Comparison of ENCODE assay signal across 21 cellular contexts in the genomic region with DNA sequence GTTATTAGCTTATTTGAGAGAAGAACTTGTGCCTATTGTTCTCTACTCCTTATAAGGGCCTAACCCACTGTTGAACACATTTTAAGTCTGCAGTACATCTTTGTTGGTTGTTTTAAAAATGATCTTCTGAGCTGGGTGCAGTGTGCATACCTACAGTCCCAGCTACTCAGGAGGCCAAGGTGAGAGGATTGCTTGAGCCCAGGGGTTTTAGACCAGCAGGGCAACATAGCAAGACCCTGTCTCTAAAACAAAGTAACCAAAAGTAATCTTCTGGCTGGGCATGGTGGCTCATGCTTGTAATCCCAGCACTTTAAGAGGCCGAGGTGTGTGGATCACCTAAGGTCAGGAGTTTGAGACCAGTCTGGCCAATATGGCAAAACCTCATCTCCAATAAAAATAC. TPM values are rescaled to one million over a fixed set of nuclear protein-coding genes. Genes with fewer than 3 reads are reported as not detected.
DNase-seq lines count a peak whose midpoint lies in the region; ATAC-seq, FAIRE-seq and TF ChIP-seq lines count a peak whose summit lies in the region.
"Had no signal": no experiment of that assay in that cellular context is flagged by ENCODE, and none has a peak within 500 bp of the region (broad histone marks: within the 10 kb centered on the region; RNA-seq: fewer than 3 reads in every experiment).

No MANE protein-coding gene starts in this region.

- H3K9me2 ChIP-seq in hepatocyte (replicated peaks; ENCODE audit: insufficient read depth) = no peaks in the 10 kb centered on the region

- peaks cover 0 to 97% (median 43%) of the 10 kb centered on the region in 10 experiments; a peak in 11 of 20 replicates for H3K4me1 ChIP-seq in BLaER1 treated with 17β-estradiol and CSF1 and Interleukin-3, amounts not matched to agents 10 nM and 100 nM
- peaks cover 22% of the 10 kb centered on the region for H3K4me1 ChIP-seq in Panc1 (ENCODE audit: control insufficient read depth, insufficient read depth, low read length)
- H3K4me1 ChIP-seq in hepatocyte (ENCODE audit: insufficient read depth) = peaks cover 16% of the 10 kb centered on the region
- H3K4me1 ChIP-seq in spleen = peaks cover 0 to 67% (median 18%) of the 10 kb centered on the region in 6 donors
- peaks cover 13 to 19% of the 10 kb centered on the region in 2 donors for H3K4me1 ChIP-seq in adrenal gland (replicated peaks in 1 of 2)

- no peak for FAIRE-seq in HTR-8/SVneo (lab: Jason Lieb, UNC)
- FAIRE-seq: G401.6 had no signal

- in situ Hi-C loops in Panc1 (cut with HindIII; ENCODE audit: low pct_unique_long_range_greater_than_20kb, low sequenced_read_pairs) = no loop called here
- in situ Hi-C loops in GM13977 (cut with MboI; ENCODE audit: low pct_unique_long_range_greater_than_20kb, low sequenced_read_pairs, unreplicated experiment) = no loop called here

- H3K79me2 ChIP-seq in hepatocyte = no peaks in the 10 kb centered on the region

- CTCF ChIA-PET in Panc1 (lab: Charles Lee) = interaction anchor here (0.7 kb wide), 1 partner anchor 10 kb away, joined by 4 read pairs; no protein-coding TSS in a partner anchor

- 89% methylated on average over 1 of the region's 1 CpG for WGBS in hepatocyte (ENCODE audit: low lambda C conversion rate, missing lambda C conversion rate)
- WGBS in spleen, 5 donors = 92 to 100% (median 98%) methylated on average over 1 of the region's 1 CpG
- 91 to 100% (median 98%) methylated on average over 1 of the region's 1 CpG for WGBS in adrenal gland, 4 donors

- H3K9me3 ChIP-seq in BLaER1 treated with 17β-estradiol and CSF1 and Interleukin-3, amounts not matched to agents 10 nM and 100 nM (replicated peaks in 1 of 11) = peaks cover 5 to 17% (median 9%) of the 10 kb centered on the region in 11 experiments; a peak in 17 of 22 replicates
- H3K9me3 ChIP-seq in Panc1 (ENCODE audit: control insufficient read depth, insufficient read depth, low read depth, low read length) (peaks cover 4% of the 10 kb centered on the region; the same call in 1 of the 2 replicates), hepatocyte (ENCODE audit: low read depth) (no peaks in the 10 kb centered on the region), spleen (peaks cover 0 to 5% (median 0%) of the 10 kb centered on the region in 8 donors), adrenal gland (replicated peaks in 1 of 3) (no peaks in the 10 kb centered on the region)
- H3K9me3 ChIP-seq: Peyer's patch, testis had no signal

- H2AFZ ChIP-seq in hepatocyte = no peak overlapping the region

- H3K4me3 ChIP-seq in BLaER1 treated with 17β-estradiol and CSF1 and Interleukin-3, amounts not matched to agents 10 nM and 100 nM = no peak overlapping the region
- H3K4me3 ChIP-seq in Panc1 (ENCODE audit: low read depth in 2 of 2, low read length in 2 of 2) (no peak overlapping the region), hepatocyte (no peak overlapping the region), spleen (peak overlapping the region in 1 of 8 donors; percentile 35), adrenal gland (no peak overlapping the region)
- H3K4me3 ChIP-seq: cardiac muscle cell, Peyer's patch, testis had no signal

- POLR2A ChIA-PET in Panc1 (lab: Charles Lee) = no interaction called here

- DNase-seq in Panc1 (ENCODE audit: low read depth, low spot score) (no peak), hepatocyte (ENCODE audit: low spot score) (no peak), spleen (no peak), HTR-8/SVneo (ENCODE audit: insufficient read length, low spot score) (no peak), adrenal gland (no peak), GM13977 (ENCODE audit: low spot score) (no peak)
- DNase-seq in stimulated activated CD4-positive, alpha-beta T cell treated with anti-CD3 and anti-CD28 coated beads, Interleukin-4, amount 100 ng/mL, for 4 hours = no peak
- DNase-seq: ACHN; activated CD4-positive, alpha-beta T cell treated with anti-CD3 and anti-CD28 coated beads, Interleukin-2, amount 50 U/mL, for 1 hour; cortex of kidney; left ventricle myocardium superior; NCI-H1105 treated with DMSO at 0.1 percent for 48 hours; NCI-H1930; NCI-H524 treated with DMSO at 0.1 percent for 48 hours; stimulated activated naive B cell treated with anti-CD40 and anti-IgM and Interleukin-4, amounts not matched to agents 10 μg/mL and 1 μg/mL and 100 μg/mL, for 72 hours; testis; WERI-Rb-1 had no signal

- H3K27ac ChIP-seq in BLaER1 treated with 17β-estradiol and CSF1 and Interleukin-3, amounts not matched to agents 10 nM and 100 nM = peak overlapping the region in 8 of 11 experiments; percentile 61 to 92 (median 86); a peak in 15 of 22 replicates
- peak overlapping the region; percentile 1; the same call in 1 of the 2 replicates for H3K27ac ChIP-seq in Panc1 (ENCODE audit: low read length)
- H3K27ac ChIP-seq in hepatocyte = peak overlapping the region; percentile 67
- peak overlapping the region in 7 of 8 donors; percentile 59 to 87 (median 76) for H3K27ac ChIP-seq in spleen
- H3K27ac ChIP-seq in adrenal gland = no peak overlapping the region
- H3K27ac ChIP-seq: cardiac muscle cell, WERI-Rb-1 had no signal

- H3K4me2 ChIP-seq in BLaER1 treated with 17β-estradiol and CSF1 and Interleukin-3, amounts not matched to agents 10 nM and 100 nM = peak overlapping the region in 6 of 11 experiments; percentile 30 to 96 (median 84); a peak in 12 of 22 replicates
- no peak overlapping the region for H3K4me2 ChIP-seq in hepatocyte

- ATAC-seq in Panc1 = no peak

- peak overlapping the region in 7 of 11 experiments; percentile 38 to 79 (median 72); a peak in 13 of 22 replicates for H3K9ac ChIP-seq in BLaER1 treated with 17β-estradiol and CSF1 and Interleukin-3, amounts not matched to agents 10 nM and 100 nM

- no peaks in the 10 kb centered on the region for H4K20me1 ChIP-seq in BLaER1 treated with 17β-estradiol and CSF1 and Interleukin-3, amounts not matched to agents 10 nM and 100 nM
- H4K20me1 ChIP-seq in hepatocyte (ENCODE audit: insufficient read depth, poor library complexity, severe bottlenecking) = no peaks in the 10 kb centered on the region

- no peaks in the 10 kb centered on the region for H3K36me3 ChIP-seq in BLaER1 treated with 17β-estradiol and CSF1 and Interleukin-3, amounts not matched to agents 10 nM and 100 nM
- no peaks in the 10 kb centered on the region for H3K36me3 ChIP-seq in Panc1 (ENCODE audit: control insufficient read depth, insufficient read depth, low read length)
- no peaks in the 10 kb centered on the region for H3K36me3 ChIP-seq in hepatocyte (replicated peaks; ENCODE audit: insufficient read depth, low read depth)
- no peaks in the 10 kb centered on the region for H3K36me3 ChIP-seq in spleen
- no peaks in the 10 kb centered on the region for H3K36me3 ChIP-seq in adrenal gland (replicated peaks in 1 of 2)
- H3K36me3 ChIP-seq: cardiac muscle cell, Peyer's patch, WERI-Rb-1 had no signal

- BruUV-seq in Panc1 (replicated peaks; lab: Mats Ljungman, UMichigan) = no TSS peak

- intact Hi-C loops in Panc1 (cut with micrococcal nuclease; ENCODE audit: unreplicated experiment) (no loop called here), spleen (cut with DNase I; ENCODE audit: low total_unique reads) (no loop called here), adrenal gland (cut with DNase I) (no loop called here)

- TF ChIP-seq POLR2A in spleen (IDR thresholded peaks at IDR 0.05) (no peak), adrenal gland (IDR thresholded peaks at IDR 0.05) (no peak)

- TF ChIP-seq CTCF in Panc1 (IDR thresholded peaks at IDR 0.05) = no peak
- no peak for TF ChIP-seq CTCF in hepatocyte (IDR thresholded peaks at IDR 0.05; ENCODE audit: poor library complexity)
- TF ChIP-seq CTCF in spleen (IDR thresholded peaks at IDR 0.05 in 8 of 11, conservative IDR thresholded peaks at IDR 0.05 in 3 of 11) = no peak
- no peak for TF ChIP-seq CTCF in adrenal gland (IDR thresholded peaks at IDR 0.05)
- no peak for TF ChIP-seq CTCF in GM13977 (IDR thresholded peaks at IDR 0.05; ENCODE audit: extremely low read depth, insufficient read depth, missing control alignments)

- H3K27me3 ChIP-seq in BLaER1 treated with 17β-estradiol and CSF1 and Interleukin-3, amounts not matched to agents 10 nM and 100 nM = no peaks in the 10 kb centered on the region
- H3K27me3 ChIP-seq in Panc1 (ENCODE audit: control insufficient read depth, insufficient read depth, low read length) = no peaks in the 10 kb centered on the region
- H3K27me3 ChIP-seq in hepatocyte = no peaks in the 10 kb centered on the region
- no peaks in the 10 kb centered on the region for H3K27me3 ChIP-seq in spleen (replicated peaks in 1 of 7)
- H3K27me3 ChIP-seq in adrenal gland = no peaks in the 10 kb centered on the region
- H3K27me3 ChIP-seq: Peyer's patch, testis had no signal

RNA-seq across cellular contexts. Expression of a gene that starts 25.8 kb away (rescaled TPM):
- total RNA-seq in Panc1 (2021; ENCODE audit: unreplicated experiment) = 208 TPM
- 153 TPM for polyA plus RNA-seq in Panc1 (2012; ENCODE audit: insufficient read length)
- total RNA-seq in hepatocyte = 110 and 122 TPM in 2 replicates
- polyA plus RNA-seq in hepatocyte = 100 and 107 TPM in 2 replicates
- 100 to 1,000 TPM; 104 to 135 (median 123) TPM for total RNA-seq in spleen
- 10 to 100 TPM; 24.4 to 42.4 (median 34.3) TPM for polyA plus RNA-seq in spleen
- 100 to 1,000 TPM in 7 of 8 donors, 10 to 100 TPM in 1; 96.3 to 258 (median 155) TPM for total RNA-seq in adrenal gland
- polyA plus RNA-seq in adrenal gland = 100 to 1,000 TPM in 1 of 3 donors, 10 to 100 TPM in 2; 31.8 to 369 (median 36.5) TPM

RNA-seq across cellular contexts. Expression of a gene that starts 25.8 kb away (rescaled TPM):
- total RNA-seq in Panc1 (2021; ENCODE audit: unreplicated experiment) (55.7 TPM), hepatocyte (6.5 and 8.4 TPM in 2 replicates), spleen (1 to 10 TPM; 3.0 to 6.5 (median 4.7) TPM), adrenal gland (10 to 100 TPM in 4 of 8 donors, 1 to 10 TPM in 4; 5.0 to 22.8 (median 10.0) TPM)
- polyA plus RNA-seq in Panc1 (2012; ENCODE audit: insufficient read length) = 77.9 TPM
- polyA plus RNA-seq in hepatocyte (6.9 and 10.9 TPM in 2 replicates), spleen (under 1 TPM; 0.33 to 0.99 (median 0.49) TPM), adrenal gland (10 to 100 TPM in 1 of 3 donors, 1 to 10 TPM in 2; 2.8 to 10.4 (median 6.4) TPM)

Comparison
In these comparisons a context has a peak if more than half of its experiments do, and no peak if none do; other contexts are left out.
1. H3K27ac ChIP-seq: peak in BLaER1 treated with 17β-estradiol and CSF1 and Interleukin-3, amounts not matched to agents 10 nM and 100 nM (8 of 11), Panc1 (single experiment), hepatocyte (single experiment) and spleen (7 of 8); none in adrenal gland (0 of 5).